ENCODE assay signal across 8 cellular contexts in the genomic region with DNA sequence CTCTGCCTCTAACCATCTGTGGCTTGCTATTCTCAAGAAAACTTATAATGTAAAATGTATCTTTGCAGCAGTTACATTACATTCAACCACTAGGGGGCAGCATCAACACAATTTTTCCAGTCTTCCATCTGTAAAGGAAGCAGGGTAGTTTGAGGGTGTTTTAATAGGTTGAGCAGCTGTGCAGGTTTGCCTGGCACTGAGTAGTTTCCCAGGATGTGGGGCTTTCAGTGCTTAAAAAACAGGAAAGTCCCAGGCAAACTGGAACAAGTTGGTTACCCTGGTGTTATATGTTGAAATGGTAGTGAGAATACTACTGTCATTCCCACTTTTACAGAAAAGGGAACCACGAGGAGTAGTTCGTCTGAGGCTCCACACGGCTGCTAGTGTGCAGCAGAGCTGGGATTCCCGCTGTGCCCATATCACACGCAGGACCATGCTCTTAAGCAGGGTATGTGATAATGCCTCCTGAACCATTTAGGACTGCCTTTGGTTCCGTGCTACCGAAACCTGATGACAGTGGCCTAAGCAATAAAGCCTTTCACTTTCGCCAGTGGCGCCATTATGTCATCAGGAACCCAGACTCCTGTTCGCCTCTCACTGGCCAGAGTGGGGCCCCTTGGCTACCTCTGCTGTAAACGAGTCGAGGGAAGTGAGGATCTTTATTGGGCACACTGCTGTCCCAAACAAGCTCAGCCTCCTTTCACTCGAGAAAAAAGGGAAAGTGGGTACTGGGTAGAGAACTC.
DNase-seq lines count a peak whose midpoint lies in the region; ATAC-seq, FAIRE-seq and TF ChIP-seq lines count a peak whose summit lies in the region.

No MANE protein-coding gene starts in this region.

- H3K27ac ChIP-seq in KOPT-K1 (ENCODE audit: low read depth, low read length, poor library complexity, severe bottlenecking) (peak overlapping the region; percentile 39), OCI-LY1 (ENCODE audit: low read depth, low read length, poor library complexity, severe bottlenecking) (no peak overlapping the region), foreskin keratinocyte (no peak overlapping the region), pancreas (no peak overlapping the region)

- H3K36me3 ChIP-seq in KOPT-K1 (ENCODE audit: insufficient read depth, low read length): no peaks in the 10 kb centered on the region
- H3K36me3 ChIP-seq in OCI-LY1 (ENCODE audit: insufficient read depth, low read length): no peaks in the 10 kb centered on the region
- no peaks in the 10 kb centered on the region for H3K36me3 ChIP-seq in pancreas

- H3K4me2 ChIP-seq in OCI-LY1 (ENCODE audit: low read length): peak overlapping the region; percentile 67

- ATAC-seq in GM21390 (IDR thresholded peaks at IDR 0.05; ENCODE audit: unreplicated experiment) (peak; percentile 82), foreskin keratinocyte (peak; percentile 76), pancreas (peak; percentile 78 to 94 (median 92))

- H4K20me1 ChIP-seq in OCI-LY1 (ENCODE audit: insufficient read depth, low read length): no peaks in the 10 kb centered on the region

- no peaks in the 10 kb centered on the region for H3K9me2 ChIP-seq in OCI-LY1 (ENCODE audit: low read depth, low read length)

- H3K4me3 ChIP-seq in OCI-LY1 (ENCODE audit: low read depth, low read length, poor library complexity, severe bottlenecking): peak overlapping the region; percentile 41
- no peak overlapping the region for H3K4me3 ChIP-seq in pancreas

- intact Hi-C loops in pancreas (cut with DNase I): loop anchor here in 1 of 3 donors (5.0 kb wide), 1 partner anchor 154 kb away; no protein-coding TSS in a partner anchor

- H3F3A ChIP-seq in OCI-LY1 (ENCODE audit: insufficient read depth, low read length): no peaks in the 10 kb centered on the region

- H2AFZ ChIP-seq in OCI-LY1 (ENCODE audit: low read length): peak overlapping the region; percentile 95

- 76 to 83% methylated on average over 13 of the region's 13 CpGs for WGBS in pancreas, 2 donors

- H3K4me1 ChIP-seq in OCI-LY1 (ENCODE audit: insufficient read depth, low read length, severe bottlenecking) (peaks cover 8% of the 10 kb centered on the region), foreskin keratinocyte (peaks cover under 1% of the 10 kb centered on the region), pancreas (peaks cover 0 to 3% (median 2%) of the 10 kb centered on the region in 3 donors)

- no peaks in the 10 kb centered on the region for H3K79me2 ChIP-seq in OCI-LY1 (ENCODE audit: insufficient read depth, low read length)

- H3K27me3 ChIP-seq in OCI-LY1 (ENCODE audit: insufficient read depth, low read length): no peaks in the 10 kb centered on the region
- peaks cover under 1% of the 10 kb centered on the region for H3K27me3 ChIP-seq in foreskin keratinocyte
- H3K27me3 ChIP-seq in pancreas: no peaks in the 10 kb centered on the region

- peak overlapping the region; percentile 34; the same call in 1 of the 2 replicates for H3K9ac ChIP-seq in OCI-LY1 (ENCODE audit: low read length)

- TF ChIP-seq CTCF in OCI-LY1 (IDR thresholded peaks at IDR 0.05; ENCODE audit: low read length) (peak; percentile 97), foreskin keratinocyte (conservative IDR thresholded peaks at IDR 0.05) (peak; percentile 91), pancreas (IDR thresholded peaks at IDR 0.05) (peak; percentile 70 to 87 (median 84))

- DNase-seq in DMS114 treated with DMSO at 0.1 percent for 48 hours (lab: John Stamatoyannopoulos, UW; ENCODE audit: unreplicated experiment) (peak; percentile 51), activated T-helper 1 cell treated with Interleukin-2 at 50 U/mL for 16 hours (ENCODE audit: low read depth) (peak; percentile 20), foreskin keratinocyte (peak; percentile 49 to 70), pancreas (peak in 3 of 6 donors; percentile 55 to 73 (median 58)), occipital lobe (lab: John Stamatoyannopoulos, UW) (no peak)

- H3K9me3 ChIP-seq in KOPT-K1 (ENCODE audit: insufficient read depth, low read length, poor library complexity, severe bottlenecking) (no peaks in the 10 kb centered on the region), OCI-LY1 (ENCODE audit: low read length) (no peaks in the 10 kb centered on the region), pancreas (no peaks in the 10 kb centered on the region)

- peak; percentile 53 for FAIRE-seq in pancreas (lab: Jason Lieb, UNC)
